ENCODE assay signal across 15 cellular contexts in the genomic region with DNA sequence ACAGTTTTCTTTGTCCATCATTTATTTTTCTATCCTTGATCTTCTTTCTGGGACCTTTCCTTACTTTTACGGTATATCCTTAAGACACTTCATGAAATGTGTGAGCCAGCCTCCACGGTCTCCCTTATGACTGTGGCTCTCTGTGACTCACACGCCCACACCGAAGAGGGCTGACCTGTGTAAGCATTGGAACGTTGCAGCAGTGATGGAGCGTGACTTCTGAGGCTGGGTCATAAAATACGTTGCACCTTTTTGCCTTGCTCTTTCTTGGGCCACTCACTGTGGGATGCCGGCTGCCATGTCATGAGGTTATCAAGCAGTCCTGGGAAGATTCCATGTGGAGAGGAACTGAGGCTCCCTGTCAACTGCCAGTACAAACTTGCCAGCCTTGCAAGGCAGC.
DNase-seq lines count a peak whose midpoint lies in the region; ATAC-seq and TF ChIP-seq lines count a peak whose summit lies in the region.
"Had no signal": no experiment of that assay in that cellular context is flagged by ENCODE, and none has a peak within 500 bp of the region (broad histone marks: within the 10 kb centered on the region; RNA-seq: fewer than 3 reads in every experiment).

No MANE protein-coding gene starts in this region.

- in situ Hi-C loops in IMR-90 (cut with MboI; ENCODE audit: low sequenced_read_pairs), result no loop called here
- in situ Hi-C loops in astrocyte of the spinal cord (cut with HindIII; ENCODE audit: low sequenced_read_pairs), result no loop called here

- H2AK5ac ChIP-seq in IMR-90 (ENCODE audit: low read depth, low read length), result no peak overlapping the region
- no peak overlapping the region for H2AK5ac ChIP-seq in neuronal stem cell (ENCODE audit: low read depth, low read length)

- H3K9ac ChIP-seq in IMR-90 (ENCODE audit: low read depth, low read length), result no peak overlapping the region
- no peak overlapping the region for H3K9ac ChIP-seq in neuronal stem cell (ENCODE audit: low read depth, low read length, poor library complexity)

- H3K79me1 ChIP-seq in IMR-90 (ENCODE audit: low read depth in 1 of 2, low read length in 2 of 2) (peaks cover 15 to 27% of the 10 kb centered on the region in 2 experiments), neuronal stem cell (ENCODE audit: low read depth, low read length) (no peaks in the 10 kb centered on the region)

- H3K9me1 ChIP-seq in IMR-90 (ENCODE audit: insufficient read depth, low read length), result peaks cover 8% of the 10 kb centered on the region; the same call in 1 of the 2 replicates

- CTCF ChIA-PET in IMR-90 (lab: Yijun Ruan, JAX), result no interaction called here

- TF ChIP-seq CTCF in AG10803 (conservative IDR thresholded peaks at IDR 0.05; ENCODE audit: low read length), result no peak
- no peak for TF ChIP-seq CTCF in IMR-90 (conservative IDR thresholded peaks at IDR 0.05; ENCODE audit: low read depth, low read length)
- TF ChIP-seq CTCF in astrocyte of the spinal cord (IDR thresholded peaks at IDR 0.05; ENCODE audit: low read depth, low read length), result no peak
- no peak for TF ChIP-seq CTCF in psoas muscle (IDR thresholded peaks at IDR 0.05)

- H2AK9ac ChIP-seq in IMR-90 (replicated peaks; ENCODE audit: low read depth, low read length, poor library complexity), result no peak overlapping the region

- no peaks in the 10 kb centered on the region for H3K36me3 ChIP-seq in IMR-90 (ENCODE audit: control insufficient read depth, insufficient read depth, low read length)
- H3K36me3 ChIP-seq in neuronal stem cell (replicated peaks in 1 of 2; ENCODE audit: control insufficient read depth in 2 of 2, insufficient read depth in 2 of 2, low read length in 2 of 2), result no peaks in the 10 kb centered on the region
- H3K36me3 ChIP-seq in psoas muscle (ENCODE audit: insufficient read depth in 1 of 2, low read depth in 1 of 2), result no peaks in the 10 kb centered on the region

- H3K4ac ChIP-seq in IMR-90 (ENCODE audit: low read depth, low read length) (no peak overlapping the region), neuronal stem cell (ENCODE audit: low read length) (no peak overlapping the region)

- WGBS in IMR-90 (ENCODE audit: extremely low coverage in 2 of 2, insufficient read length in 1 of 2), 2 experiments, result 60% methylated on average over 2 of the region's 8 CpGs; no CpG with 5 or more reads in 1 of the 2 experiments
- WGBS in neuronal stem cell (ENCODE audit: extremely low coverage in 2 of 2, insufficient read length in 2 of 2, insufficient replicate concordance in 1 of 2), 2 donors, result no CpG with 5 or more reads among the region's 8 CpGs
- WGBS in psoas muscle, 3 donors, result 73 to 77% (median 76%) methylated on average over 8 of the region's 8 CpGs

- H4K8ac ChIP-seq in IMR-90 (ENCODE audit: low read depth in 2 of 2, low read length in 2 of 2) (no peak overlapping the region), neuronal stem cell (ENCODE audit: low read depth, low read length) (no peak overlapping the region)

- no peak overlapping the region for H3K14ac ChIP-seq in IMR-90 (replicated peaks; ENCODE audit: low read depth, low read length)
- H3K14ac ChIP-seq in neuronal stem cell (ENCODE audit: low read length), result no peak overlapping the region

- no peak overlapping the region for H4K5ac ChIP-seq in IMR-90 (ENCODE audit: low read depth, low read length)

- ATAC-seq in IMR-90 (ENCODE audit: low read depth) (peak; percentile 89), psoas muscle (no peak)
- ATAC-seq: heart left ventricle, right cardiac atrium had no signal

- H2BK120ac ChIP-seq in IMR-90 (ENCODE audit: low read depth, low read length) (no peak overlapping the region), neuronal stem cell (ENCODE audit: low read depth, low read length) (no peak overlapping the region)

- H3K27ac ChIP-seq in IMR-90 (ENCODE audit: insufficient read depth, low read length), result no peak overlapping the region
- H3K27ac ChIP-seq in neuronal stem cell (replicated peaks; ENCODE audit: low read length), result no peak overlapping the region
- no peak overlapping the region for H3K27ac ChIP-seq in psoas muscle
- H3K27ac ChIP-seq: heart left ventricle had no signal

- H3K4me2 ChIP-seq in IMR-90 (ENCODE audit: low read depth, low read length) (peak overlapping the region; percentile 36; the same call in 1 of the 2 replicates), neuronal stem cell (ENCODE audit: insufficient read depth, low read length, poor library complexity, severe bottlenecking) (no peak overlapping the region)

- no peak for TF ChIP-seq POLR2A in IMR-90 (IDR thresholded peaks at IDR 0.05; ENCODE audit: low read depth, low read length)

- H3K4me1 ChIP-seq in IMR-90 (ENCODE audit: control insufficient read depth, insufficient read depth, low read length) (peaks cover 4% of the 10 kb centered on the region), neuronal stem cell (ENCODE audit: control insufficient read depth in 2 of 2, insufficient read depth in 1 of 2, low read depth in 1 of 2, low read length in 2 of 2) (no peaks in the 10 kb centered on the region), psoas muscle (no peaks in the 10 kb centered on the region)
- H3K4me1 ChIP-seq: heart left ventricle had no signal

- H2BK20ac ChIP-seq in IMR-90 (ENCODE audit: low read depth, low read length), result no peak overlapping the region

- H2AFZ ChIP-seq in IMR-90 (replicated peaks; ENCODE audit: low read length, poor library complexity) (peak overlapping the region; percentile 66), neuronal stem cell (ENCODE audit: low read length) (no peak overlapping the region)

- no peak overlapping the region for H3K4me3 ChIP-seq in AG10803 (ENCODE audit: low read length)
- no peak overlapping the region for H3K4me3 ChIP-seq in IMR-90 (ENCODE audit: insufficient read depth, low read depth, low read length)
- H3K4me3 ChIP-seq in astrocyte of the spinal cord (ENCODE audit: low read depth, low read length), result no peak overlapping the region
- H3K4me3 ChIP-seq in neuronal stem cell (ENCODE audit: low read length in 2 of 2), result no peak overlapping the region
- H3K4me3 ChIP-seq in psoas muscle, result no peak overlapping the region
- H3K4me3 ChIP-seq: heart left ventricle had no signal

- DNase-seq in AG10803 (ENCODE audit: low read depth) (peak; percentile 9), IMR-90 (peak; percentile 86), astrocyte of the spinal cord (ENCODE audit: low read depth, low spot score) (peak; percentile 66), neuronal stem cell (ENCODE audit: low spot score) (no peak), NCI-H1417 (lab: John Stamatoyannopoulos, UW) (no peak), psoas muscle (no peak), cardiac septum (ENCODE audit: low spot score) (no peak), HUDEP-2 (lab: John Stamatoyannopoulos, UW; ENCODE audit: unreplicated experiment in 76 of 76) (no peak)
- DNase-seq: activated CD4-positive, alpha-beta T cell treated with anti-CD3 and anti-CD28 coated beads, Interleukin-2, amount 10 ng/mL, durations not matched to agents 24 days and 14 days; CD4-positive, alpha-beta T cell; central memory CD4-positive, alpha-beta T cell; heart left ventricle; MM.1S; NCI-H524 treated with DMSO at 0.1 percent for 48 hours; right cardiac atrium had no signal

- intact Hi-C loops in IMR-90 (cut with micrococcal nuclease) (no loop called here), psoas muscle (cut with DNase I) (no loop called here), cardiac septum (cut with DNase I) (no loop called here)

- H3K27me3 ChIP-seq in IMR-90 (ENCODE audit: control insufficient read depth, insufficient read depth, low read length) (no peaks in the 10 kb centered on the region), neuronal stem cell (ENCODE audit: control insufficient read depth in 3 of 3, insufficient read depth in 3 of 3, low read depth in 1 of 3, low read length in 3 of 3) (no peaks in the 10 kb centered on the region), psoas muscle (ENCODE audit: insufficient read depth in 3 of 3, low read length in 2 of 3) (no peaks in the 10 kb centered on the region)
- H3K27me3 ChIP-seq: heart left ventricle had no signal

- H3K23ac ChIP-seq in IMR-90 (ENCODE audit: low read depth, low read length), result no peak overlapping the region
- H3K23ac ChIP-seq in neuronal stem cell (ENCODE audit: low read depth, low read length, poor library complexity), result peak overlapping the region; percentile 17

- no peaks in the 10 kb centered on the region for H3K9me3 ChIP-seq in IMR-90 (ENCODE audit: control insufficient read depth, insufficient read depth, low read length)
- no peaks in the 10 kb centered on the region for H3K9me3 ChIP-seq in neuronal stem cell (replicated peaks in 1 of 2; ENCODE audit: control insufficient read depth in 2 of 2, insufficient read depth in 1 of 2, low read depth in 1 of 2, low read length in 2 of 2)
- no peaks in the 10 kb centered on the region for H3K9me3 ChIP-seq in psoas muscle
- H3K9me3 ChIP-seq: heart left ventricle had no signal

- no peak overlapping the region for H4K91ac ChIP-seq in IMR-90 (ENCODE audit: insufficient read depth, low read depth, low read length)
- H4K91ac ChIP-seq in neuronal stem cell (ENCODE audit: low read depth, low read length, poor library complexity), result no peak overlapping the region

- no peak for TF ChIP-seq RAD21 in IMR-90 (IDR thresholded peaks at IDR 0.05; ENCODE audit: low read length)

- peaks cover 9% of the 10 kb centered on the region; the same call in 1 of the 2 replicates for H4K20me1 ChIP-seq in IMR-90 (ENCODE audit: insufficient read depth, low read length)

- H2BK12ac ChIP-seq in neuronal stem cell (ENCODE audit: low read length), result no peak overlapping the region

- POLR2A ChIA-PET in IMR-90 (lab: Charles Lee; ENCODE audit: unreplicated experiment), result no interaction called here

- H3K56ac ChIP-seq in IMR-90 (ENCODE audit: extremely low read depth, insufficient read depth, low read length), result no peak overlapping the region

- dilution Hi-C loops in IMR-90 (cut with HindIII; ENCODE audit: low sequenced_read_pairs, unreplicated experiment), result no loop called here

- BruUV-seq in IMR-90 (replicated peaks; lab: Mats Ljungman, UMichigan), result no TSS peak

- no peak overlapping the region for H2BK15ac ChIP-seq in IMR-90 (ENCODE audit: low read depth, low read length)
- H2BK15ac ChIP-seq in neuronal stem cell (ENCODE audit: low read length), result no peak overlapping the region

- H3K18ac ChIP-seq in IMR-90 (ENCODE audit: low read depth, low read length) (no peak overlapping the region), neuronal stem cell (ENCODE audit: low read length) (no peak overlapping the region)

- no peak overlapping the region for H2BK5ac ChIP-seq in IMR-90 (ENCODE audit: low read depth, low read length, poor library complexity, severe bottlenecking)
- H2BK5ac ChIP-seq in neuronal stem cell (ENCODE audit: low read length), result no peak overlapping the region

TF ChIP-seq in IMR-90, 13 proteins besides CTCF, POLR2A, EP300 and RAD21:
- TF ChIP-seq FOS (IDR thresholded peaks at IDR 0.05; ENCODE audit: low read depth, low read length) (peak; percentile 76), CEBPB (IDR thresholded peaks at IDR 0.05; ENCODE audit: low read depth, low read length) (peak; percentile 44; the same call in 1 of the 2 replicates), BHLHE40 (IDR thresholded peaks at IDR 0.05; ENCODE audit: low read depth, low read length) (peak; percentile 75), MAZ (IDR thresholded peaks at IDR 0.05; ENCODE audit: borderline replicate concordance, low read depth, low read length) (no peak)

Comparison
In these comparisons a context has a peak if more than half of its experiments do, and no peak if none do; other contexts are left out.
1. DNase-seq: peak in AG10803 (single experiment), IMR-90 (single experiment) and astrocyte of the spinal cord (single experiment); none in neuronal stem cell (single experiment), NCI-H1417 (0 of 3), psoas muscle (0 of 2), cardiac septum (single experiment) and HUDEP-2 (0 of 76).